8 cellular contexts compared by ENCODE assay signal in the genomic region with DNA sequence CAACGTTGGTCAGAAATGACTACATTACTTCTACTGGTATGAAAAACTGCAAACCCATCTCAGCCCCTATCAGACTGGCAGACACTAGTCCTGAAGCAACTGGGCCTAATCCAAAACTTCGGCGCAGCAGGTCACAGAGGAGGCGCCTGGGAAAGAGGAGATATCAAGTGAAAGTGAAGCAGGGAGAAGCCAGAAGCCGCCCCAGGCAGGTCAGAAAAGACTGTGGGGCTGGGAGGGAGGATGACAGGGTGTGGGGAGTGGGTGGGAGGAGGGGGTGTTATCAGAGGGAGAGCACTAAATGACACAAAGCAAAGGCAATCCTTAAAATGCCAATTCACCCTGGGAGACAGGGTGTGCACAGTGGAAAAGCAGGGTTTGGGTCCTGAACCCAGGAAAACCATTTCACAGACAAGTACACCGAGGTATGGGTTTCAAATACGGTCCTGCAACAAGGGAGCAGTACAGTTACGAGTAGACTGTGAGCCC. TPM values are rescaled to one million over a fixed set of nuclear protein-coding genes. Genes with fewer than 3 reads are reported as not detected.
DNase-seq lines count a peak whose midpoint lies in the region; ATAC-seq and TF ChIP-seq lines count a peak whose summit lies in the region.

No MANE protein-coding gene starts in this region.

- no peaks in the 10 kb centered on the region for H3K9me3 ChIP-seq in mucosa of descending colon

- DNase-seq in DMS53 (lab: John Stamatoyannopoulos, UW) (peak; percentile 53), DMS53 treated with DMSO at 0.1 percent for 48 hours (lab: John Stamatoyannopoulos, UW; ENCODE audit: unreplicated experiment) (no peak), mucosa of descending colon (peak in 2 of 3 donors; percentile 34 to 37), GM10266 (ENCODE audit: extremely low spot score) (no peak), MV-4-11 (lab: John Stamatoyannopoulos, UW) (no peak)
- no peak for DNase-seq in effector memory CD8-positive, alpha-beta T cell

- ATAC-seq in SK-N-SH treated with all-trans-retinoic acid at 6 μM for 48 hours (peak; percentile 13), mucosa of descending colon (peak; percentile 17), HG03442 (IDR thresholded peaks at IDR 0.05; ENCODE audit: unreplicated experiment) (no peak)
- ATAC-seq in effector memory CD8-positive, alpha-beta T cell (replicated peaks), result no peak

- no peaks in the 10 kb centered on the region for H3K36me3 ChIP-seq in mucosa of descending colon (ENCODE audit: low read depth)

- peaks cover 18 to 20% of the 10 kb centered on the region in 2 donors for H3K4me1 Mint-ChIP-seq in effector memory CD8-positive, alpha-beta T cell (ENCODE audit: low read depth in 2 of 2)

- H3K36me3 Mint-ChIP-seq in effector memory CD8-positive, alpha-beta T cell (ENCODE audit: insufficient read depth), result peaks cover 9% of the 10 kb centered on the region

- peaks cover 0 to 1% of the 10 kb centered on the region in 2 donors for H3K27me3 Mint-ChIP-seq in effector memory CD8-positive, alpha-beta T cell

- no peaks in the 10 kb centered on the region for H3K9me3 Mint-ChIP-seq in effector memory CD8-positive, alpha-beta T cell

- TF ChIP-seq CTCF in mucosa of descending colon (IDR thresholded peaks at IDR 0.05) (no peak), GM10266 (IDR thresholded peaks at IDR 0.05; ENCODE audit: control insufficient read depth, insufficient read depth, low read depth, missing control alignments) (no peak)

- peak overlapping the region; percentile 97 for H3K27ac Mint-ChIP-seq in effector memory CD8-positive, alpha-beta T cell

- peak overlapping the region; percentile 91 to 93 for H3K4me3 Mint-ChIP-seq in effector memory CD8-positive, alpha-beta T cell

- peaks cover 16% of the 10 kb centered on the region for H3K4me1 ChIP-seq in mucosa of descending colon (ENCODE audit: low read depth)

- intact Hi-C loops in mucosa of descending colon (cut with DNase I, micrococcal nuclease), result no loop called here

- peak overlapping the region; percentile 85 for H3K4me3 ChIP-seq in mucosa of descending colon

TF ChIP-seq in SK-N-SH treated with all-trans-retinoic acid at 6 μM for 48 hours, 23 proteins besides CTCF, POLR2A, EP300 and RAD21:
- TF ChIP-seq ARNTL (CRISPR knock-in tag; IDR thresholded peaks at IDR 0.05; ENCODE audit: borderline replicate concordance, low read depth) (no peak), ZC3H10 (CRISPR knock-in tag; IDR thresholded peaks at IDR 0.05) (no peak), TSHZ2 (CRISPR knock-in tag; IDR thresholded peaks at IDR 0.05) (no peak), CSDC2 (CRISPR knock-in tag; IDR thresholded peaks at IDR 0.05) (no peak), ZNF565 (CRISPR knock-in tag; conservative IDR thresholded peaks at IDR 0.05; ENCODE audit: low read depth) (no peak), TCF4 (CRISPR knock-in tag; IDR thresholded peaks at IDR 0.05; ENCODE audit: borderline replicate concordance) (no peak), OSR1 (CRISPR knock-in tag; IDR thresholded peaks at IDR 0.05) (no peak), TOX (CRISPR knock-in tag; IDR thresholded peaks at IDR 0.05; ENCODE audit: borderline replicate concordance) (no peak), GLIS3 (CRISPR knock-in tag; IDR thresholded peaks at IDR 0.05) (no peak), ZFP3 (CRISPR knock-in tag; IDR thresholded peaks at IDR 0.05) (no peak), SNAI2 (CRISPR knock-in tag; IDR thresholded peaks at IDR 0.05) (no peak), ESRRG (CRISPR knock-in tag; IDR thresholded peaks at IDR 0.05) (no peak), BACH2 (CRISPR knock-in tag; IDR thresholded peaks at IDR 0.05; ENCODE audit: borderline replicate concordance) (no peak), RARB (CRISPR knock-in tag; IDR thresholded peaks at IDR 0.05) (no peak), ZNF70 (CRISPR knock-in tag; IDR thresholded peaks at IDR 0.05) (no peak), ZNF8 (CRISPR knock-in tag; IDR thresholded peaks at IDR 0.05) (no peak), ISL1 (CRISPR knock-in tag; IDR thresholded peaks at IDR 0.05) (no peak)

RNA-seq across cellular contexts. Expression of gene CHCHD3, which starts 0.7 kb away (rescaled TPM):
- total RNA-seq in mucosa of descending colon, result 10 to 100 TPM; 71.9 to 76.4 (median 72.9) TPM

Comparison
In these comparisons a context has a peak if more than half of its experiments do, and no peak if none do; other contexts are left out.
1. DNase-seq: peak in DMS53 (single experiment) and mucosa of descending colon (2 of 3); none in DMS53 treated with DMSO at 0.1 percent for 48 hours (single experiment), effector memory CD8-positive, alpha-beta T cell (0 of 3), GM10266 (single experiment) and MV-4-11 (single experiment).
2. ATAC-seq: peak in SK-N-SH treated with all-trans-retinoic acid at 6 μM for 48 hours (single experiment) and mucosa of descending colon (single experiment); none in effector memory CD8-positive, alpha-beta T cell (single experiment) and HG03442 (single experiment).